8 cellular contexts compared by ENCODE assay signal in genomic region chr2:26401739-26402541, GRCh38. TPM values are rescaled to one million over a fixed set of nuclear protein-coding genes. Genes with fewer than 3 reads are reported as not detected.
DNase-seq lines count a peak whose midpoint lies in the region; ATAC-seq and TF ChIP-seq lines count a peak whose summit lies in the region.

DRC1 (plus strand) TSS chr2:26401920; CDS start chr2:26401990, 70 bp downstream.

- H3K4me1 ChIP-seq in right atrium auricular region (peaks cover 0 to 9% of the 10 kb centered on the region in 2 donors), smooth muscle cell (ENCODE audit: low read depth) (peaks cover 4% of the 10 kb centered on the region)

- H2AFZ ChIP-seq in smooth muscle cell (ENCODE audit: low read depth): peak within 1 kb of the TSS; percentile 51

- peak within 1 kb of the TSS; percentile 90 for H3K9ac ChIP-seq in smooth muscle cell (ENCODE audit: low read depth)

- H3K79me2 ChIP-seq in smooth muscle cell (ENCODE audit: low read depth): no peaks in the 10 kb centered on the region

- ATAC-seq in Right ventricle myocardium inferior (peak; percentile 72), GM21717 (IDR thresholded peaks at IDR 0.05; ENCODE audit: unreplicated experiment) (no peak), GM19023 (IDR thresholded peaks at IDR 0.05; ENCODE audit: unreplicated experiment) (no peak)

- DNase-seq in Right ventricle myocardium inferior (ENCODE audit: missing footprints) (peak; percentile 68), right atrium auricular region (ENCODE audit: low spot score) (no peak), NCI-H510A (lab: John Stamatoyannopoulos, UW) (peak; percentile 73), inferior parietal cortex (ENCODE audit: extremely low spot score) (peak; percentile 43), smooth muscle cell (lab: John Stamatoyannopoulos, UW; ENCODE audit: unreplicated experiment) (peak; percentile 51)

- peak within 1 kb of the TSS; percentile 90 for H3K4me2 ChIP-seq in smooth muscle cell

- no peaks in the 10 kb centered on the region for H3F3A ChIP-seq in smooth muscle cell (ENCODE audit: low read depth)

- intact Hi-C loops in Right ventricle myocardium inferior (cut with DNase I): no loop called here

- no peaks in the 10 kb centered on the region for H3K36me3 ChIP-seq in right atrium auricular region
- no peaks in the 10 kb centered on the region for H3K36me3 ChIP-seq in smooth muscle cell (ENCODE audit: low read depth)

- H3K4me3 ChIP-seq in right atrium auricular region: peak within 1 kb of the TSS in 1 of 2 donors; percentile 39
- H3K4me3 ChIP-seq in smooth muscle cell: peak within 1 kb of the TSS; percentile 52

- H4K20me1 ChIP-seq in smooth muscle cell (ENCODE audit: low read depth): no peaks in the 10 kb centered on the region

- H3K27me3 ChIP-seq in right atrium auricular region (no peaks in the 10 kb centered on the region), smooth muscle cell (ENCODE audit: low read depth) (no peaks in the 10 kb centered on the region)

- no peak for TF ChIP-seq CTCF in right atrium auricular region (IDR thresholded peaks at IDR 0.05)
- TF ChIP-seq CTCF in smooth muscle cell (IDR thresholded peaks at IDR 0.05; ENCODE audit: borderline replicate concordance, insufficient read depth, poor library complexity, severe bottlenecking): no peak

- no peaks in the 10 kb centered on the region for H3K9me3 ChIP-seq in right atrium auricular region
- no peaks in the 10 kb centered on the region for H3K9me3 ChIP-seq in smooth muscle cell (replicated peaks; ENCODE audit: low read depth)

- no peak within 1 kb of the TSS for H3K27ac ChIP-seq in right atrium auricular region
- peak within 1 kb of the TSS; percentile 75 for H3K27ac ChIP-seq in cingulate gyrus (ENCODE audit: low read depth, low read length)
- H3K27ac ChIP-seq in smooth muscle cell (ENCODE audit: low read depth): peak within 1 kb of the TSS; percentile 66

- WGBS in smooth muscle cell (ENCODE audit: low lambda C conversion rate): 21% methylated on average over 46 of the region's 63 CpGs

RNA-seq across cellular contexts. Expression of gene DRC1, which starts in this region (rescaled TPM):
- total RNA-seq in Right ventricle myocardium inferior (0.30 TPM), right atrium auricular region (not detected), smooth muscle cell (0.09 TPM in 1 of 2 replicates, not detected in the other)
- polyA plus RNA-seq in smooth muscle cell: 0.14 TPM in 1 of 2 replicates, not detected in the other

Comparison
In these comparisons a context has a peak if more than half of its experiments do, and no peak if none do; other contexts are left out.
1. Peak in DNase-seq and ATAC-seq in Right ventricle myocardium inferior; RNA of the gene not detected or under 1 TPM.
2. Peak in DNase-seq, H3K4me3 ChIP-seq, H3K27ac ChIP-seq, H3K9ac ChIP-seq and H3K4me2 ChIP-seq in smooth muscle cell; RNA of the gene not detected or under 1 TPM.